ENCODE assay signal across 18 cellular contexts in genomic region chr1:241934843-241935242, GRCh38. TPM values are rescaled to one million over a fixed set of nuclear protein-coding genes. Genes with fewer than 3 reads are reported as not detected.
DNase-seq lines count a peak whose midpoint lies in the region; ATAC-seq and TF ChIP-seq lines count a peak whose summit lies in the region.
"Had no signal": no experiment of that assay in that cellular context is flagged by ENCODE, and none has a peak within 500 bp of the region (broad histone marks: within the 10 kb centered on the region; RNA-seq: fewer than 3 reads in every experiment).

No MANE protein-coding gene starts in this region.

- no TSS peak for BruUV-seq in PC-9 (replicated peaks; lab: Mats Ljungman, UMichigan)

- H3K27me3 ChIP-seq in adrenal gland (no peaks in the 10 kb centered on the region), PC-9 (ENCODE audit: insufficient read depth, low read depth) (no peaks in the 10 kb centered on the region)

- H3K9me3 ChIP-seq in adrenal gland (replicated peaks in 1 of 3) (no peaks in the 10 kb centered on the region), PC-9 (ENCODE audit: insufficient read depth, low read depth) (no peaks in the 10 kb centered on the region)

- peak in 1 of 2 donors; percentile 16 for TF ChIP-seq POLR2A in adrenal gland (IDR thresholded peaks at IDR 0.05)

- no peaks in the 10 kb centered on the region for H3F3A ChIP-seq in PC-9 (ENCODE audit: insufficient read depth, low read depth)

- TF ChIP-seq CTCF in adrenal gland (IDR thresholded peaks at IDR 0.05) (no peak), PC-9 (conservative IDR thresholded peaks at IDR 0.05) (no peak)

- intact Hi-C loops in adrenal gland (cut with DNase I) (no loop called here), posterior vena cava (cut with DNase I) (no loop called here), PC-9 (cut with micrococcal nuclease; ENCODE audit: unreplicated experiment) (no loop called here)

- H3K27ac ChIP-seq in adrenal gland, result peak overlapping the region in 2 of 5 donors; percentile 33 to 72
- no peak overlapping the region for H3K27ac ChIP-seq in PC-9
- H3K27ac ChIP-seq: C4-2B had no signal

- H4K20me1 ChIP-seq in PC-9 (ENCODE audit: insufficient read depth), result no peaks in the 10 kb centered on the region

- POLR2A ChIA-PET in PC-9 (lab: Charles Lee; ENCODE audit: unreplicated experiment), result no interaction called here

- no peaks in the 10 kb centered on the region for H3K79me2 ChIP-seq in PC-9 (ENCODE audit: low read depth)

- H3K4me3 ChIP-seq in adrenal gland (peak overlapping the region in 1 of 4 donors; percentile 30), PC-9 (no peak overlapping the region)

- 25 to 44% (median 36%) methylated on average over 7 of the region's 7 CpGs for WGBS in adrenal gland, 4 donors

- CTCF ChIA-PET in PC-9 (lab: Charles Lee), result no interaction called here

- H3K4me2 ChIP-seq in PC-9, result no peak overlapping the region

- no peak for ATAC-seq in HG03432 (IDR thresholded peaks at IDR 0.05; ENCODE audit: unreplicated experiment)

- no peaks in the 10 kb centered on the region for H3K9me2 ChIP-seq in PC-9 (ENCODE audit: insufficient read depth)

- no peaks in the 10 kb centered on the region for H3K36me3 ChIP-seq in adrenal gland (replicated peaks in 1 of 2)
- H3K36me3 ChIP-seq in PC-9 (ENCODE audit: low read depth), result no peaks in the 10 kb centered on the region

- peak; percentile 6 for DNase-seq in ELF-1 (ENCODE audit: low read depth, low spot score)
- DNase-seq in adrenal gland, result peak; percentile 20 to 67 (median 58)
- DNase-seq in medulla oblongata (ENCODE audit: extremely low spot score), result peak; percentile 48
- peak; percentile 9 for DNase-seq in posterior vena cava (ENCODE audit: low spot score)
- no peak for DNase-seq in stimulated activated CD4-positive, alpha-beta T cell treated with anti-CD3 and anti-CD28 coated beads, Interleukin-4, amount 100 ng/mL, for 1 hour
- DNase-seq in PC-9, result no peak
- no peak for DNase-seq in NCI-H146 treated with DMSO at 0.1 percent for 48 hours (lab: John Stamatoyannopoulos, UW; ENCODE audit: unreplicated experiment)
- DNase-seq: HFFc6, NCI-H1694, NCI-H345, NCI-H526 had no signal

- no peak overlapping the region for H2AFZ ChIP-seq in PC-9

- H3K4me1 ChIP-seq in adrenal gland (replicated peaks in 1 of 2) (peaks cover 3 to 9% of the 10 kb centered on the region in 2 donors), PC-9 (replicated peaks; ENCODE audit: insufficient read depth) (no peaks in the 10 kb centered on the region)

RNA-seq across cellular contexts. Expression of gene BECN2, which starts 22.7 kb away (rescaled TPM):
- total RNA-seq in adrenal gland (not detected), posterior vena cava (not detected), PC-9 (2021) (0.30 and 0.37 TPM in 2 replicates)
- polyA plus RNA-seq in adrenal gland, result not detected
- total RNA-seq: H4, HepG2, HFFc6, MCF 10A, OCI-LY7, RPMI7951 had no signal
- polyA plus RNA-seq: HepG2 had no signal

Comparison
In these comparisons a context has a peak if more than half of its experiments do, and no peak if none do; other contexts are left out.
1. DNase-seq: peak in ELF-1 (single experiment), adrenal gland (7 of 7), medulla oblongata (single experiment) and posterior vena cava (single experiment); none in stimulated activated CD4-positive, alpha-beta T cell treated with anti-CD3 and anti-CD28 coated beads, Interleukin-4, amount 100 ng/mL, for 1 hour (single experiment), PC-9 (0 of 2) and NCI-H146 treated with DMSO at 0.1 percent for 48 hours (single experiment).